In the genomic region with DNA sequence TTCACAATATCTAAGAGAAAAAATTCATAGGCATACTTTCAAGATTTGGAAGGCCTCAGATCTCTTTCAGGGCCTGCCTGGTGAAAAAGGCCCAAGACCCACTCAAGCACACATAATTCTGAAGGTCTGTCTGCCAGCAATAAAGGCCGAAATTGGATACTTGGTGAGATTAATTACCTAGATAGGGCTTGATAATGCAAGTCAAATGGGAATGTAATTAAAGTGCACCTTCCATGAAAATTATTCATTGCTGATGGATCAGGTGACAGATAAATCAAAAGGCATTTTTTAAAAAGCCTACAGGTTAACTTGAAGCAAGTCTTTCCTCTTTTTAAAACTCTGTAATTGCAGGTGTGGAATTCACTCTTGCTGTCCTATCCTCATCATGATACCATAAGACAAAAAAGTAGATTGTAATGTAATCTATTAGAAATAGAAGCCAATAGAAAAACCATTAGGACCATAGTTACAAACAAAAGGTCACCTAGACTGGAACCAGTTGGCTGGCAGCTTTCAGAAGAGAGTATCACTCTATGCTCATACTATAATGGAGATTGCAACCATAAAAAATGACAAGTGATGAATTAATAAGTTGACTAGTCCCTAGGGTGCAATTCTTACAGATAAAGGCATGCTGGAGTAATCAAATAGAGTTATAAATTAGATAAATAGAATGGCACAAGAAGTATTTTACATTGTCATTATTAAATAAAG, we compare ENCODE assay signal across 1 cellular context.
A peak's percentile ranks its signal among the peaks of the same experiment; 100 is the strongest.
TF ChIP-seq lines count a peak whose summit lies in the region.

No MANE protein-coding gene starts in this region.

TF ChIP-seq in HEK293, 187 proteins besides CTCF, POLR2A, EP300 and RAD21 (continued from another document and continues in another):
- TF ChIP-seq ZNF394 (tag by site-specific recombination; IDR thresholded peaks at IDR 0.05; ENCODE audit: borderline replicate concordance) = peak; percentile 61; the same call in 1 of the 2 replicates
- no peak for TF ChIP-seq ZNF169 (tag by site-specific recombination; IDR thresholded peaks at IDR 0.05)
- no peak for TF ChIP-seq ZNF701 (tag by site-specific recombination; IDR thresholded peaks at IDR 0.05)
- no peak for TF ChIP-seq PRDM10 (tag by site-specific recombination; IDR thresholded peaks at IDR 0.05)
- TF ChIP-seq ZNF155 (tag by site-specific recombination; IDR thresholded peaks at IDR 0.05) = no peak
- no peak for TF ChIP-seq SALL2 (tag by site-specific recombination; IDR thresholded peaks at IDR 0.05; ENCODE audit: borderline replicate concordance)
- no peak for TF ChIP-seq ZNF223 (tag by site-specific recombination; IDR thresholded peaks at IDR 0.05)
- no peak for TF ChIP-seq ZBTB7A (tag by site-specific recombination; IDR thresholded peaks at IDR 0.05; ENCODE audit: low read depth)
- no peak for TF ChIP-seq PBX3 (CRISPR knock-in tag; IDR thresholded peaks at IDR 0.05)
- no peak for TF ChIP-seq ZFP37 (tag by site-specific recombination; IDR thresholded peaks at IDR 0.05)
- TF ChIP-seq ZSCAN23 (tag by site-specific recombination; IDR thresholded peaks at IDR 0.05) = no peak
- no peak for TF ChIP-seq ZNF138 (tag by site-specific recombination; IDR thresholded peaks at IDR 0.05; ENCODE audit: borderline replicate concordance)
- peak; percentile 63; the same call in 1 of the 2 replicates for TF ChIP-seq BCL11B (tag by site-specific recombination; IDR thresholded peaks at IDR 0.05; ENCODE audit: low read depth)
- no peak; the same call in 1 of the 2 replicates for TF ChIP-seq ZNF426 (tag by site-specific recombination; IDR thresholded peaks at IDR 0.05)
- TF ChIP-seq, protein P1, sequence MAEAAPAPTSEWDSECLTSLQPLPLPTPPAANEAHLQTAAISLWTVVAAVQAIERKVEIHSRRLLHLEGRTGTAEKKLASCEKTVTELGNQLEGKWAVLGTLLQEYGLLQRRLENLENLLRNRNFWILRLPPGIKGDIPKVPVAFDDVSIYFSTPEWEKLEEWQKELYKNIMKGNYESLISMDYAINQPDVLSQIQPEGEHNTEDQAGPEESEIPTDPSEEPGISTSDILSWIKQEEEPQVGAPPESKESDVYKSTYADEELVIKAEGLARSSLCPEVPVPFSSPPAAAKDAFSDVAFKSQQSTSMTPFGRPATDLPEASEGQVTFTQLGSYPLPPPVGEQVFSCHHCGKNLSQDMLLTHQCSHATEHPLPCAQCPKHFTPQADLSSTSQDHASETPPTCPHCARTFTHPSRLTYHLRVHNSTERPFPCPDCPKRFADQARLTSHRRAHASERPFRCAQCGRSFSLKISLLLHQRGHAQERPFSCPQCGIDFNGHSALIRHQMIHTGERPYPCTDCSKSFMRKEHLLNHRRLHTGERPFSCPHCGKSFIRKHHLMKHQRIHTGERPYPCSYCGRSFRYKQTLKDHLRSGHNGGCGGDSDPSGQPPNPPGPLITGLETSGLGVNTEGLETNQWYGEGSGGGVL (tag by site-specific recombination; IDR thresholded peaks at IDR 0.05) = no peak
- TF ChIP-seq ZBTB8A (tag by site-specific recombination; IDR thresholded peaks at IDR 0.05) = peak; percentile 45
- TF ChIP-seq KLF10 (tag by site-specific recombination; IDR thresholded peaks at IDR 0.05) = peak; percentile 54; the same call in 1 of the 2 replicates
- TF ChIP-seq ZNF335 (tag by site-specific recombination; conservative IDR thresholded peaks at IDR 0.05) = peak; percentile 63; the same call in 1 of the 2 replicates
- 0 out of 2 replicates have a peak, but pooled peaks have one; percentile 32 for TF ChIP-seq ZNF76 (tag by site-specific recombination; IDR thresholded peaks at IDR 0.05; ENCODE audit: borderline replicate concordance, low read depth)
- no peak for TF ChIP-seq ZNF792 (tag by site-specific recombination; IDR thresholded peaks at IDR 0.05)
- TF ChIP-seq ZNF214 (tag by site-specific recombination; IDR thresholded peaks at IDR 0.05; ENCODE audit: borderline replicate concordance) = no peak
- TF ChIP-seq ZNF18 (tag by site-specific recombination; IDR thresholded peaks at IDR 0.05) = peak; percentile 35; the same call in 1 of the 2 replicates
- TF ChIP-seq WT1 (tag by site-specific recombination; IDR thresholded peaks at IDR 0.05) = no peak; the same call in 1 of the 2 replicates
- TF ChIP-seq ZNF473 (tag by site-specific recombination; IDR thresholded peaks at IDR 0.05) = no peak
- no peak for TF ChIP-seq ZNF37A (tag by site-specific recombination; IDR thresholded peaks at IDR 0.05)
- TF ChIP-seq, protein P2, sequence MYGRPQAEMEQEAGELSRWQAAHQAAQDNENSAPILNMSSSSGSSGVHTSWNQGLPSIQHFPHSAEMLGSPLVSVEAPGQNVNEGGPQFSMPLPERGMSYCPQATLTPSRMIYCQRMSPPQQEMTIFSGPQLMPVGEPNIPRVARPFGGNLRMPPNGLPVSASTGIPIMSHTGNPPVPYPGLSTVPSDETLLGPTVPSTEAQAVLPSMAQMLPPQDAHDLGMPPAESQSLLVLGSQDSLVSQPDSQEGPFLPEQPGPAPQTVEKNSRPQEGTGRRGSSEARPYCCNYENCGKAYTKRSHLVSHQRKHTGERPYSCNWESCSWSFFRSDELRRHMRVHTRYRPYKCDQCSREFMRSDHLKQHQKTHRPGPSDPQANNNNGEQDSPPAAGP (tag by site-specific recombination; IDR thresholded peaks at IDR 0.05) = no peak
- TF ChIP-seq GLIS2 (tag by site-specific recombination; IDR thresholded peaks at IDR 0.05) = no peak
- peak; percentile 75; the same call in 1 of the 2 replicates for TF ChIP-seq OVOL3 (tag by site-specific recombination; IDR thresholded peaks at IDR 0.05)
- TF ChIP-seq ZNF266 (tag by site-specific recombination; IDR thresholded peaks at IDR 0.05; ENCODE audit: low read depth) = no peak
- no peak for TF ChIP-seq ZNF175 (tag by site-specific recombination; IDR thresholded peaks at IDR 0.05)
- TF ChIP-seq ZNF530 (tag by site-specific recombination; IDR thresholded peaks at IDR 0.05; ENCODE audit: low read depth) = no peak
- TF ChIP-seq SP2 (tag by site-specific recombination; IDR thresholded peaks at IDR 0.05) = no peak
- no peak for TF ChIP-seq SETDB1 (IDR thresholded peaks at IDR 0.05; ENCODE audit: insufficient read length, low read length)
- TF ChIP-seq ZNF747 (tag by site-specific recombination; IDR thresholded peaks at IDR 0.05) = no peak
- peak; percentile 92 for TF ChIP-seq TRIM28 (IDR thresholded peaks at IDR 0.05; ENCODE audit: borderline replicate concordance, low read length)
- TF ChIP-seq ZNF302 (tag by site-specific recombination; IDR thresholded peaks at IDR 0.05; ENCODE audit: low read depth) = no peak
- no peak for TF ChIP-seq MZF1 (tag by site-specific recombination; IDR thresholded peaks at IDR 0.05; ENCODE audit: borderline replicate concordance)
- TF ChIP-seq, protein P3, sequence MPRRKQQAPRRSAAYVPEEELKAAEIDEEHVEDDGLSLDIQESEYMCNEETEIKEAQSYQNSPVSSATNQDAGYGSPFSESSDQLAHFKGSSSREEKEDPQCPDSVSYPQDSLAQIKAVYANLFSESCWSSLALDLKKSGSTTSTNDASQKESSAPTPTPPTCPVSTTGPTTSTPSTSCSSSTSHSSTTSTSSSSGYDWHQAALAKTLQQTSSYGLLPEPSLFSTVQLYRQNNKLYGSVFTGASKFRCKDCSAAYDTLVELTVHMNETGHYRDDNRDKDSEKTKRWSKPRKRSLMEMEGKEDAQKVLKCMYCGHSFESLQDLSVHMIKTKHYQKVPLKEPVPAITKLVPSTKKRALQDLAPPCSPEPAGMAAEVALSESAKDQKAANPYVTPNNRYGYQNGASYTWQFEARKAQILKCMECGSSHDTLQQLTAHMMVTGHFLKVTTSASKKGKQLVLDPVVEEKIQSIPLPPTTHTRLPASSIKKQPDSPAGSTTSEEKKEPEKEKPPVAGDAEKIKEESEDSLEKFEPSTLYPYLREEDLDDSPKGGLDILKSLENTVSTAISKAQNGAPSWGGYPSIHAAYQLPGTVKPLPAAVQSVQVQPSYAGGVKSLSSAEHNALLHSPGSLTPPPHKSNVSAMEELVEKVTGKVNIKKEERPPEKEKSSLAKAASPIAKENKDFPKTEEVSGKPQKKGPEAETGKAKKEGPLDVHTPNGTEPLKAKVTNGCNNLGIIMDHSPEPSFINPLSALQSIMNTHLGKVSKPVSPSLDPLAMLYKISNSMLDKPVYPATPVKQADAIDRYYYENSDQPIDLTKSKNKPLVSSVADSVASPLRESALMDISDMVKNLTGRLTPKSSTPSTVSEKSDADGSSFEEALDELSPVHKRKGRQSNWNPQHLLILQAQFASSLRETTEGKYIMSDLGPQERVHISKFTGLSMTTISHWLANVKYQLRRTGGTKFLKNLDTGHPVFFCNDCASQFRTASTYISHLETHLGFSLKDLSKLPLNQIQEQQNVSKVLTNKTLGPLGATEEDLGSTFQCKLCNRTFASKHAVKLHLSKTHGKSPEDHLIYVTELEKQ (tag by site-specific recombination; IDR thresholded peaks at IDR 0.05; ENCODE audit: borderline replicate concordance) = peak; percentile 88
- TF ChIP-seq PATZ1 (tag by site-specific recombination; IDR thresholded peaks at IDR 0.05) = 0 out of 2 replicates have a peak, but pooled peaks have one; percentile 38
- no peak for TF ChIP-seq ZNF184 (tag by site-specific recombination; IDR thresholded peaks at IDR 0.05)
- TF ChIP-seq ZNF433 (tag by site-specific recombination; IDR thresholded peaks at IDR 0.05; ENCODE audit: low read depth) = no peak
- TF ChIP-seq, protein P4, sequence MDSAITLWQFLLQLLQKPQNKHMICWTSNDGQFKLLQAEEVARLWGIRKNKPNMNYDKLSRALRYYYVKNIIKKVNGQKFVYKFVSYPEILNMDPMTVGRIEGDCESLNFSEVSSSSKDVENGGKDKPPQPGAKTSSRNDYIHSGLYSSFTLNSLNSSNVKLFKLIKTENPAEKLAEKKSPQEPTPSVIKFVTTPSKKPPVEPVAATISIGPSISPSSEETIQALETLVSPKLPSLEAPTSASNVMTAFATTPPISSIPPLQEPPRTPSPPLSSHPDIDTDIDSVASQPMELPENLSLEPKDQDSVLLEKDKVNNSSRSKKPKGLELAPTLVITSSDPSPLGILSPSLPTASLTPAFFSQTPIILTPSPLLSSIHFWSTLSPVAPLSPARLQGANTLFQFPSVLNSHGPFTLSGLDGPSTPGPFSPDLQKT (IDR thresholded peaks at IDR 0.05; ENCODE audit: borderline replicate concordance, low read depth, low read length) = no peak
